28 cellular contexts compared by ENCODE assay signal in genomic region chr3:135867911-135868310, GRCh38.
"Had no signal": no experiment of that assay in that cellular context is flagged by ENCODE, and none has a peak within 500 bp of the region (broad histone marks: within the 10 kb centered on the region; RNA-seq: fewer than 3 reads in every experiment).

No MANE protein-coding gene starts in this region.

- H3K36me3 ChIP-seq: ascending aorta had no signal

- H3K4me1 ChIP-seq: ascending aorta had no signal

- H3K9me3 ChIP-seq: ascending aorta had no signal

- H3K4me3 ChIP-seq: ascending aorta had no signal

- H3K27ac ChIP-seq: ascending aorta, VCaP had no signal

- H3K27me3 ChIP-seq: ascending aorta had no signal

- DNase-seq: activated B cell treated with CpG ODN at 0.5 μM for 24 hours; activated CD4-positive, alpha-beta memory T cell treated with anti-CD3 and anti-CD28 coated beads for 36 hours; activated CD4-positive, alpha-beta T cell treated with anti-CD3 and anti-CD28 coated beads for 4 hours; activated CD4-positive, alpha-beta T cell treated with anti-CD3 and anti-CD28 coated beads, Interleukin-2, amount 10 ng/mL, durations not matched to agents 24 days and 14 days; activated CD4-positive, alpha-beta T cell treated with anti-CD3 and anti-CD28 coated beads, Interleukin-2, amount 50 U/mL, for 1 hour; activated CD4-positive, alpha-beta T cell treated with anti-CD3 and anti-CD28 coated beads, Interleukin-2, amount 50 U/mL, for 4 hours; activated CD4-positive, CD25-positive, alpha-beta regulatory T cell treated with anti-CD3 and anti-CD28 coated beads, Interleukin-2, amount 50 U/mL, for 72 hours; activated CD8-positive, alpha-beta memory T cell treated with anti-CD3 and anti-CD28 coated beads, Interleukin-2, amount 50 U/mL, for 4 hours; activated CD8-positive, alpha-beta T cell treated with anti-CD3 and anti-CD28 coated beads for 36 hours; activated effector memory CD4-positive, alpha-beta T cell treated with anti-CD3 and anti-CD28 coated beads, Interleukin-2, amount 50 U/mL, for 16 hours; activated gamma-delta T cell treated with Interleukin-2 at 50 U/mL for 16 hours; activated naive CD4-positive, alpha-beta T cell treated with anti-CD3 and anti-CD28 coated beads, Interleukin-2, amount 10 ng/mL, durations not matched to agents 7 days and 5 days; activated naive CD4-positive, alpha-beta T cell treated with Interleukin-2 at 50 U/mL for 16 hours; activated naive CD8-positive, alpha-beta T cell treated with anti-CD3 and anti-CD28 coated beads, Interleukin-2, amount 10 ng/mL, durations not matched to agents 7 days and 5 days; activated naive CD8-positive, alpha-beta T cell treated with anti-CD3 and anti-CD28 coated beads, Interleukin-2, amount 50 U/mL, for 24 hours; activated T-cell treated with anti-CD3 and anti-CD28 coated beads for 4 hours; activated T-cell treated with anti-CD3 and anti-CD28 coated beads, Interleukin-2, amount 50 U/mL, for 1 hour; activated T-cell treated with anti-CD3 and anti-CD28 coated beads, Interleukin-2, amount 50 U/mL, for 4 hours; activated T-cell treated with anti-CD3 and anti-CD28 coated beads, Interleukin-2, amount 50 U/mL, for 72 hours; amygdala; anterior cingulate cortex; central memory CD4-positive, alpha-beta T cell; T-helper 1 cell; T-helper 2 cell; T-helper 9 cell had no signal

- FAIRE-seq: TTC549 had no signal
